ENCODE assay signal across 1 cellular context in the genomic region with DNA sequence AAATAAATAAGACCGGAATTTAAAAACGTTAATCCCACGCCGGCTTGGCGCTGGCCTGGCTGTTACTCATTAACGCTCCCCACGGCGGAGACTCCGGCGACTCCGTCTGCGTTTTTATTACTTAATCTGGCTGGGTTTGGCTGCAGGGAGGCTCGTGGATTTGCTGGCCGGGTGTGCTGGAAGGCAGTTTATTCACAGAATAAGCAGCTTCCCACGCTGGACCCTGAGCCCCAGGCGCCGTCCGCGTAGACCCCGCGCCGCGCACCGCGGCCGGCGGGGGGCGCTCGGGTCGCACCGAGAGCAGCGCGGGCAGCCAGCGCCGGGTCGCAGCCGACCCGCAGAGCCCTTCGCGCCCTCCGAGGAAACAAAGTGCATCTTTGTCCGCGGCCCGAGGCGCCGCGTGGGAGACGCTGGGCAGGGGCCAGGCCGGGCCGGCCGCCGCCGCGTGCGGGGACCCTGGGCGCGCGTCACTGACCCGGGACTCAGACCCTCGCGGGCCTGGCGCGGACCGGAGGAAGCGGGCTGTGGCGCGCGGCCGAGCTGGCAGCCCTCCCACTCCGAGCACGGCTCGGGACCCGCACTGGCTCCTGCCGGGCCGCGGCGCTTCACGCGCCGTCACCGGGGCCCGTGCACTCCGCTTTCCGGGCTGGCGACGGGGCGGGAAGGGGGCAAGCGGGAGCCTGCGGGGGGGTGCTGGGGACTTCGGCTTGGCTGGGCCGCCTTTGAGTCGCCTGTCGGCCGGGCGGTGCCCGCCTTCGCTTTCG.
TF ChIP-seq lines count a peak whose summit lies in the region.

No MANE protein-coding gene starts in this region.

TF ChIP-seq in SK-N-SH treated with all-trans-retinoic acid at 6 μM for 48 hours, 23 proteins besides CTCF, POLR2A, EP300 and RAD21 (continued from another document):
- TF ChIP-seq, protein P1, sequence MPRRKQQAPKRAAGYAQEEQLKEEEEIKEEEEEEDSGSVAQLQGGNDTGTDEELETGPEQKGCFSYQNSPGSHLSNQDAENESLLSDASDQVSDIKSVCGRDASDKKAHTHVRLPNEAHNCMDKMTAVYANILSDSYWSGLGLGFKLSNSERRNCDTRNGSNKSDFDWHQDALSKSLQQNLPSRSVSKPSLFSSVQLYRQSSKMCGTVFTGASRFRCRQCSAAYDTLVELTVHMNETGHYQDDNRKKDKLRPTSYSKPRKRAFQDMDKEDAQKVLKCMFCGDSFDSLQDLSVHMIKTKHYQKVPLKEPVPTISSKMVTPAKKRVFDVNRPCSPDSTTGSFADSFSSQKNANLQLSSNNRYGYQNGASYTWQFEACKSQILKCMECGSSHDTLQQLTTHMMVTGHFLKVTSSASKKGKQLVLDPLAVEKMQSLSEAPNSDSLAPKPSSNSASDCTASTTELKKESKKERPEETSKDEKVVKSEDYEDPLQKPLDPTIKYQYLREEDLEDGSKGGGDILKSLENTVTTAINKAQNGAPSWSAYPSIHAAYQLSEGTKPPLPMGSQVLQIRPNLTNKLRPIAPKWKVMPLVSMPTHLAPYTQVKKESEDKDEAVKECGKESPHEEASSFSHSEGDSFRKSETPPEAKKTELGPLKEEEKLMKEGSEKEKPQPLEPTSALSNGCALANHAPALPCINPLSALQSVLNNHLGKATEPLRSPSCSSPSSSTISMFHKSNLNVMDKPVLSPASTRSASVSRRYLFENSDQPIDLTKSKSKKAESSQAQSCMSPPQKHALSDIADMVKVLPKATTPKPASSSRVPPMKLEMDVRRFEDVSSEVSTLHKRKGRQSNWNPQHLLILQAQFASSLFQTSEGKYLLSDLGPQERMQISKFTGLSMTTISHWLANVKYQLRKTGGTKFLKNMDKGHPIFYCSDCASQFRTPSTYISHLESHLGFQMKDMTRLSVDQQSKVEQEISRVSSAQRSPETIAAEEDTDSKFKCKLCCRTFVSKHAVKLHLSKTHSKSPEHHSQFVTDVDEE (CRISPR knock-in tag; IDR thresholded peaks at IDR 0.05), result peak; percentile 38; the same call in 1 of the 2 replicates
TF ChIP-seq in SK-N-SH treated with all-trans-retinoic acid at 6 μM for 48 hours: peak in this region for 2.
